Comparison of ENCODE assay signal across 13 cellular contexts in genomic region chr3:134309987-134310700, GRCh38. TPM values are rescaled to one million over a fixed set of nuclear protein-coding genes. Genes with fewer than 3 reads are reported as not detected.
A peak's percentile ranks its signal among the peaks of the same experiment; 100 is the strongest.
DNase-seq lines count a peak whose midpoint lies in the region; ATAC-seq and TF ChIP-seq lines count a peak whose summit lies in the region.
"Had no signal": no experiment of that assay in that cellular context is flagged by ENCODE, and none has a peak within 500 bp of the region (broad histone marks: within the 10 kb centered on the region; RNA-seq: fewer than 3 reads in every experiment).

No MANE protein-coding gene starts in this region.

- peaks cover 10% of the 10 kb centered on the region for H3K4me1 ChIP-seq in BLaER1
- peaks cover 66% of the 10 kb centered on the region for H3K4me1 ChIP-seq in PC-9 (replicated peaks; ENCODE audit: insufficient read depth)
- H3K4me1 ChIP-seq in esophagus muscularis mucosa = peaks cover 46 to 78% (median 72%) of the 10 kb centered on the region in 4 donors
- peaks cover 31% of the 10 kb centered on the region for H3K4me1 ChIP-seq in parathyroid adenoma

- no peaks in the 10 kb centered on the region for H4K20me1 ChIP-seq in BLaER1
- no peaks in the 10 kb centered on the region for H4K20me1 ChIP-seq in PC-9 (ENCODE audit: insufficient read depth)

- H3K27me3 ChIP-seq in BLaER1 (peaks cover 4% of the 10 kb centered on the region; the same call in 1 of the 2 replicates), PC-9 (ENCODE audit: insufficient read depth, low read depth) (no peaks in the 10 kb centered on the region), esophagus muscularis mucosa (no peaks in the 10 kb centered on the region), parathyroid adenoma (ENCODE audit: control insufficient read depth, insufficient read depth, low read length) (no peaks in the 10 kb centered on the region)

- intact Hi-C loops in PC-9 (cut with micrococcal nuclease; ENCODE audit: unreplicated experiment) (loop anchor here (5.0 to 10.0 kb wide), 3 partner anchors 287 to 1585 kb away; partner anchors contain the start of genes CDV3 and NPHP3), esophagus muscularis mucosa (cut with DNase I) (loop anchor here (2.0 kb wide), 2 partner anchors 69 to 167 kb away; no protein-coding TSS in a partner anchor)

- 83% methylated on average over 9 of the region's 9 CpGs for WGBS in esophagus muscularis mucosa

- TF ChIP-seq EP300 in esophagus muscularis mucosa (IDR thresholded peaks at IDR 0.05) = no peak

- H3K36me3 ChIP-seq in BLaER1 = no peaks in the 10 kb centered on the region
- no peaks in the 10 kb centered on the region for H3K36me3 ChIP-seq in PC-9 (ENCODE audit: low read depth)
- no peaks in the 10 kb centered on the region for H3K36me3 ChIP-seq in esophagus muscularis mucosa
- H3K36me3 ChIP-seq in parathyroid adenoma (ENCODE audit: control insufficient read depth, insufficient read depth, low read length) = no peaks in the 10 kb centered on the region

- H3K79me2 ChIP-seq in PC-9 (ENCODE audit: low read depth) (peaks cover 18% of the 10 kb centered on the region), parathyroid adenoma (no peaks in the 10 kb centered on the region)

- peaks cover 48% of the 10 kb centered on the region for H3F3A ChIP-seq in PC-9 (ENCODE audit: insufficient read depth, low read depth)

- no TSS peak for BruUV-seq in PC-9 (replicated peaks; lab: Mats Ljungman, UMichigan)

- H2AFZ ChIP-seq in PC-9 = no peak overlapping the region
- peak overlapping the region; percentile 5 for H2AFZ ChIP-seq in parathyroid adenoma

- H3K9me2 ChIP-seq in PC-9 (ENCODE audit: insufficient read depth) = no peaks in the 10 kb centered on the region

- H3K9me3 ChIP-seq in BLaER1 (no peaks in the 10 kb centered on the region), PC-9 (ENCODE audit: insufficient read depth, low read depth) (no peaks in the 10 kb centered on the region), esophagus muscularis mucosa (no peaks in the 10 kb centered on the region), parathyroid adenoma (ENCODE audit: control insufficient read depth, low read length) (no peaks in the 10 kb centered on the region)
- H3K9me3 ChIP-seq: psoas muscle had no signal

- TF ChIP-seq CTCF in PC-9 (conservative IDR thresholded peaks at IDR 0.05) (no peak), esophagus muscularis mucosa (IDR thresholded peaks at IDR 0.05) (no peak), parathyroid adenoma (IDR thresholded peaks at IDR 0.05) (no peak)

- peak overlapping the region; percentile 52 for H3K4me2 ChIP-seq in BLaER1
- peak overlapping the region; percentile 96 for H3K4me2 ChIP-seq in PC-9
- H3K4me2 ChIP-seq in parathyroid adenoma (ENCODE audit: low read length) = no peak overlapping the region

- CTCF ChIA-PET in PC-9 (lab: Charles Lee) = interaction anchor here (2.0 kb wide), 1 partner anchor 164 kb away, joined by 12 read pairs; no protein-coding TSS in a partner anchor

- no peak overlapping the region for H3K27ac ChIP-seq in BLaER1
- peak overlapping the region; percentile 98 for H3K27ac ChIP-seq in PC-9
- peak overlapping the region; percentile 91 to 99 (median 92) for H3K27ac ChIP-seq in esophagus muscularis mucosa (replicated peaks in 1 of 4)
- H3K27ac ChIP-seq in parathyroid adenoma = no peak overlapping the region

- H3K4me3 ChIP-seq in BLaER1 (no peak overlapping the region), PC-9 (no peak overlapping the region), esophagus muscularis mucosa (no peak overlapping the region), parathyroid adenoma (ENCODE audit: low read depth, low read length) (no peak overlapping the region)
- H3K4me3 ChIP-seq: psoas muscle had no signal

- POLR2A ChIA-PET in PC-9 (lab: Charles Lee; ENCODE audit: unreplicated experiment) = interaction anchor here (0.6 to 1.0 kb wide), 7 partner anchors 15 to 163 kb away, joined by 3 to 13 read pairs (median 6); partner anchors contain the start of gene RYK

- no peak for ATAC-seq in GM18870 (IDR thresholded peaks at IDR 0.05; ENCODE audit: unreplicated experiment)
- ATAC-seq: activated CD4-positive, CD25-positive, alpha-beta regulatory T cell treated with anti-CD3 and anti-CD28 coated beads, Interleukin-2, amount 50 U/mL, for 24 hours; psoas muscle had no signal

- DNase-seq in PC-9 (peak; percentile 51 to 92), esophagus muscularis mucosa (ENCODE audit: extremely low spot score) (no peak), EL (no peak), putamen (ENCODE audit: low spot score) (no peak), NCI-H1417 treated with DMSO at 0.1 percent for 48 hours (lab: John Stamatoyannopoulos, UW) (no peak)
- DNase-seq: activated gamma-delta T cell treated with Interleukin-2 at 50 U/mL for 16 hours, HCEC 1CT, NCI-H1436, psoas muscle had no signal

- H3K9ac ChIP-seq in BLaER1 (no peak overlapping the region), parathyroid adenoma (no peak overlapping the region)

- no peak for TF ChIP-seq POLR2A in esophagus muscularis mucosa (IDR thresholded peaks at IDR 0.05; ENCODE audit: low read depth)

RNA-seq across cellular contexts. Expression of gene RYK, which starts 59.5 kb away (rescaled TPM):
- total RNA-seq in PC-9 (2021) (74.6 and 93.7 TPM in 2 replicates), esophagus muscularis mucosa (100 to 1,000 TPM in 2 of 4 donors, 10 to 100 TPM in 2; 78.2 to 120 (median 96.5) TPM)

Comparison
In these comparisons a context has a peak if more than half of its experiments do, and no peak if none do; other contexts are left out.
1. H3K27ac ChIP-seq: peak in PC-9 (single experiment) and esophagus muscularis mucosa (4 of 4); none in BLaER1 (single experiment) and parathyroid adenoma (single experiment).
2. DNase-seq: peak in PC-9 (2 of 2); none in esophagus muscularis mucosa (single experiment), EL (single experiment), putamen (single experiment) and NCI-H1417 treated with DMSO at 0.1 percent for 48 hours (single experiment).